In the genomic region with DNA sequence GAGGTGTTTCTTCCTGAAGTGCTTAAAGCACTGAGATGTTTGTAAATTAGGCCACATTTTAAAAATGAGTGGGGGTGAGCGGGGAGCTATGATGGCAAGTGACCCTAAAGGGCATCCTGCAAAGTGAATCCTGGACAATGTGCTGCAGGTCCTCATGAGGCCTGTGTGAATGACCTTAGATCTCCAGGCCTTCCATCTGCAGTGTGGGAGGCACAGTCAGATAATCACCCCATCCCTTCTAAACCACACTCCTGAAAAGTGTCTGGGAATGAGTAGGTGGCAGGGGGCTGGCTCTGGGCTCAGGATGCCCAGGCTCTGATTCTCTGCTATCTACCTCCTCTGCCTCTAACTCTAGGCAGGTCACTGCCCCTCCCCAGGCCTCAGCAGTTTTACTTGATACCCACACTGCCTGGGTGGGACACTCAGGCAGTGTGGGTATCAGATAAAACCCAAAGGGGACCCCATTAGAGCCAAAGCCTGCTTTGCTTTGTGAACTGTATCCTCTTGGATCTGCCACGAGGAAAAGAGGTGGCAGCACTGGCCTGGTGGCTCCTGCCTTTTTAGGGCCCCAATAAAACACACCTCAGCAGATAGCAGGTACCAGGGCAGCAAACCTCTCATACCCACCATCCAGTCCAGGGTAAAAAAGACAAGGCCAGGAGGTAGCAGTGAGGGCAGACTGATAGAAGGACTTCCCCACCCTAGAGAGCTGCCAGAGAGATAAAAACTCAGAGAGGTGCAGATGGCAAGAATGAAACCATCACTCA, we compare ENCODE assay signal across 17 cellular contexts. TPM values are rescaled to one million over a fixed set of nuclear protein-coding genes. Genes with fewer than 3 reads are reported as not detected.
DNase-seq lines count a peak whose midpoint lies in the region; ATAC-seq lines count a peak whose summit lies in the region.
"Had no signal": no experiment of that assay in that cellular context is flagged by ENCODE, and none has a peak within 500 bp of the region (broad histone marks: within the 10 kb centered on the region; RNA-seq: fewer than 3 reads in every experiment).

No MANE protein-coding gene starts in this region.

- H3K36me3 Mint-ChIP-seq in activated T-cell treated with anti-CD3 and anti-CD28 coated beads, Interleukin-2, amount 50 U/mL, for 72 hours (ENCODE audit: insufficient read depth in 2 of 2) = no peaks in the 10 kb centered on the region
- no peaks in the 10 kb centered on the region for H3K36me3 Mint-ChIP-seq in activated T-helper 17 cell treated with anti-CD3 and anti-CD28 coated beads, Interleukin-2, amount 50 U/mL, for 72 hours (ENCODE audit: low read depth)
- H3K36me3 Mint-ChIP-seq in stimulated activated memory B cell treated with anti-CD40 and anti-IgM and Interleukin-4, amounts not matched to agents 10 μg/mL and 1 μg/mL and 100 μg/mL, for 72 hours = no peaks in the 10 kb centered on the region
- H3K36me3 Mint-ChIP-seq: activated naive CD4-positive, alpha-beta T cell treated with anti-CD3 and anti-CD28 coated beads, Interleukin-2, amount 50 U/mL, for 24 hours; stimulated activated naive B cell treated with anti-CD40 and anti-IgM and Interleukin-4, amounts not matched to agents 10 μg/mL and 1 μg/mL and 100 μg/mL, for 72 hours had no signal

- peak overlapping the region; percentile 0 to 56 for H3K9ac ChIP-seq in mucosa of rectum (ENCODE audit: low read depth in 1 of 2, low read length in 2 of 2)

- H3K27ac ChIP-seq in mucosa of rectum (ENCODE audit: low read depth in 2 of 2, low read length in 2 of 2) = peak overlapping the region; percentile 91 to 93
- H3K27ac ChIP-seq: brain microvascular endothelial cell, C4-2B, left lung, tibial artery had no signal

- no peak for DNase-seq in activated T-cell treated with anti-CD3 and anti-CD28 coated beads, Interleukin-2, amount 50 U/mL, for 72 hours
- DNase-seq in activated T-cell treated with anti-CD3 and anti-CD28 coated beads for 4 hours (no peak), iPS-NIHi7 (ENCODE audit: extremely low spot score) (no peak), UCSD-AML1 (lab: John Stamatoyannopoulos, UW; ENCODE audit: unreplicated experiment) (no peak)
- DNase-seq: brain microvascular endothelial cell; HCEC 1CT; NCI-H446; stimulated activated CD4-positive, alpha-beta T cell treated with anti-CD3 and anti-CD28 coated beads, Interleukin-15, amount 100 ng/mL, for 24 hours; stimulated activated naive B cell treated with anti-CD40 and anti-IgM and Interleukin-4, amounts not matched to agents 10 μg/mL and 1 μg/mL and 100 μg/mL, for 72 hours; tibial artery had no signal

- H3K27me3 ChIP-seq in mucosa of rectum (ENCODE audit: control insufficient read depth in 2 of 2, insufficient read depth in 2 of 2, low read length in 2 of 2) = no peaks in the 10 kb centered on the region
- H3K27me3 ChIP-seq: brain microvascular endothelial cell, tibial artery had no signal

- H3K27ac Mint-ChIP-seq in activated T-cell treated with anti-CD3 and anti-CD28 coated beads, Interleukin-2, amount 50 U/mL, for 72 hours = peak overlapping the region; percentile 0
- H3K27ac Mint-ChIP-seq in activated T-helper 17 cell treated with anti-CD3 and anti-CD28 coated beads, Interleukin-2, amount 50 U/mL, for 72 hours = no peak overlapping the region
- peak overlapping the region; percentile 66 for H3K27ac Mint-ChIP-seq in stimulated activated memory B cell treated with anti-CD40 and anti-IgM and Interleukin-4, amounts not matched to agents 10 μg/mL and 1 μg/mL and 100 μg/mL, for 72 hours
- H3K27ac Mint-ChIP-seq: activated naive CD4-positive, alpha-beta T cell treated with anti-CD3 and anti-CD28 coated beads, Interleukin-2, amount 50 U/mL, for 24 hours; stimulated activated naive B cell treated with anti-CD40 and anti-IgM and Interleukin-4, amounts not matched to agents 10 μg/mL and 1 μg/mL and 100 μg/mL, for 72 hours had no signal

- no peaks in the 10 kb centered on the region for H3K36me3 ChIP-seq in mucosa of rectum (ENCODE audit: control insufficient read depth in 2 of 2, insufficient read depth in 2 of 2, low read length in 2 of 2)
- H3K36me3 ChIP-seq: brain microvascular endothelial cell, left lung, tibial artery had no signal

- no peak overlapping the region for H3K4me3 Mint-ChIP-seq in activated T-cell treated with anti-CD3 and anti-CD28 coated beads, Interleukin-2, amount 50 U/mL, for 72 hours
- H3K4me3 Mint-ChIP-seq in activated T-helper 17 cell treated with anti-CD3 and anti-CD28 coated beads, Interleukin-2, amount 50 U/mL, for 72 hours = peak overlapping the region; percentile 70
- no peak overlapping the region for H3K4me3 Mint-ChIP-seq in stimulated activated memory B cell treated with anti-CD40 and anti-IgM and Interleukin-4, amounts not matched to agents 10 μg/mL and 1 μg/mL and 100 μg/mL, for 72 hours

- H3K4me1 ChIP-seq in mucosa of rectum (ENCODE audit: control insufficient read depth in 2 of 2, insufficient read depth in 2 of 2, low read length in 2 of 2) = peaks cover 74 to 87% of the 10 kb centered on the region in 2 donors

- no peaks in the 10 kb centered on the region for H3K9me3 ChIP-seq in mucosa of rectum (ENCODE audit: control insufficient read depth in 2 of 2, low read length in 2 of 2)
- H3K9me3 ChIP-seq: left lung, tibial artery had no signal

- no peaks in the 10 kb centered on the region for H3K9me3 Mint-ChIP-seq in activated T-cell treated with anti-CD3 and anti-CD28 coated beads, Interleukin-2, amount 50 U/mL, for 72 hours
- H3K9me3 Mint-ChIP-seq in activated T-helper 17 cell treated with anti-CD3 and anti-CD28 coated beads, Interleukin-2, amount 50 U/mL, for 72 hours = no peaks in the 10 kb centered on the region
- H3K9me3 Mint-ChIP-seq in stimulated activated memory B cell treated with anti-CD40 and anti-IgM and Interleukin-4, amounts not matched to agents 10 μg/mL and 1 μg/mL and 100 μg/mL, for 72 hours = no peaks in the 10 kb centered on the region
- H3K9me3 Mint-ChIP-seq: activated naive CD4-positive, alpha-beta T cell treated with anti-CD3 and anti-CD28 coated beads, Interleukin-2, amount 50 U/mL, for 24 hours; stimulated activated naive B cell treated with anti-CD40 and anti-IgM and Interleukin-4, amounts not matched to agents 10 μg/mL and 1 μg/mL and 100 μg/mL, for 72 hours had no signal

- peak overlapping the region in 1 of 2 donors; percentile 67 for H3K4me3 ChIP-seq in mucosa of rectum (ENCODE audit: low read length in 2 of 2)
- H3K4me3 ChIP-seq: left lung, tibial artery had no signal

- H3K27me3 Mint-ChIP-seq in activated T-cell treated with anti-CD3 and anti-CD28 coated beads, Interleukin-2, amount 50 U/mL, for 72 hours (ENCODE audit: low read depth) = no peaks in the 10 kb centered on the region
- no peaks in the 10 kb centered on the region for H3K27me3 Mint-ChIP-seq in activated T-helper 17 cell treated with anti-CD3 and anti-CD28 coated beads, Interleukin-2, amount 50 U/mL, for 72 hours
- no peaks in the 10 kb centered on the region for H3K27me3 Mint-ChIP-seq in stimulated activated memory B cell treated with anti-CD40 and anti-IgM and Interleukin-4, amounts not matched to agents 10 μg/mL and 1 μg/mL and 100 μg/mL, for 72 hours
- H3K27me3 Mint-ChIP-seq: activated naive CD4-positive, alpha-beta T cell treated with anti-CD3 and anti-CD28 coated beads, Interleukin-2, amount 50 U/mL, for 24 hours had no signal

- H3K4me1 Mint-ChIP-seq in activated T-cell treated with anti-CD3 and anti-CD28 coated beads, Interleukin-2, amount 50 U/mL, for 72 hours (ENCODE audit: low read depth) = peaks cover 38% of the 10 kb centered on the region
- H3K4me1 Mint-ChIP-seq in activated T-helper 17 cell treated with anti-CD3 and anti-CD28 coated beads, Interleukin-2, amount 50 U/mL, for 72 hours = peaks cover 17% of the 10 kb centered on the region
- peaks cover 57% of the 10 kb centered on the region for H3K4me1 Mint-ChIP-seq in stimulated activated memory B cell treated with anti-CD40 and anti-IgM and Interleukin-4, amounts not matched to agents 10 μg/mL and 1 μg/mL and 100 μg/mL, for 72 hours

- ATAC-seq in activated T-cell treated with anti-CD3 and anti-CD28 coated beads, Interleukin-2, amount 50 U/mL, for 72 hours (replicated peaks in 1 of 2) = peak in 1 of 2 donors; percentile 6
- ATAC-seq in activated T-helper 17 cell treated with anti-CD3 and anti-CD28 coated beads, Interleukin-2, amount 50 U/mL, for 72 hours (replicated peaks) = no peak
- no peak for ATAC-seq in stimulated activated memory B cell treated with anti-CD40 and anti-IgM and Interleukin-4, amounts not matched to agents 10 μg/mL and 1 μg/mL and 100 μg/mL, for 72 hours
- ATAC-seq in GM18517 (IDR thresholded peaks at IDR 0.05; ENCODE audit: unreplicated experiment) = no peak
- ATAC-seq: stimulated activated naive B cell treated with anti-CD40 and anti-IgM and Interleukin-4, amounts not matched to agents 10 μg/mL and 1 μg/mL and 100 μg/mL, for 72 hours had no signal

RNA-seq across cellular contexts. Expression of gene STARD10, which starts 10.5 kb away (rescaled TPM):
- total RNA-seq in activated T-cell treated with anti-CD3 and anti-CD28 coated beads, Interleukin-2, amount 50 U/mL, for 72 hours = 10 to 100 TPM; 31.9 to 41.3 TPM
- 10 to 100 TPM in 1 of 2 donors, 1 to 10 TPM in 1; 7.7 to 16.4 TPM for total RNA-seq in activated T-helper 17 cell treated with anti-CD3 and anti-CD28 coated beads, Interleukin-2, amount 50 U/mL, for 72 hours

RNA-seq across cellular contexts. Expression of gene ATG16L2, which starts 30.9 kb away (rescaled TPM):
- 10 to 100 TPM; 55.8 to 56.0 TPM for total RNA-seq in activated T-cell treated with anti-CD3 and anti-CD28 coated beads, Interleukin-2, amount 50 U/mL, for 72 hours
- total RNA-seq in activated T-helper 17 cell treated with anti-CD3 and anti-CD28 coated beads, Interleukin-2, amount 50 U/mL, for 72 hours = 100 to 1,000 TPM in 1 of 2 donors, 10 to 100 TPM in 1; 85.3 to 127 TPM

RNA-seq across cellular contexts. Expression of gene ARAP1, which starts 31.1 kb away (rescaled TPM):
- total RNA-seq in activated T-cell treated with anti-CD3 and anti-CD28 coated beads, Interleukin-2, amount 50 U/mL, for 72 hours = 10 to 100 TPM; 81.7 to 93.4 TPM
- total RNA-seq in activated T-helper 17 cell treated with anti-CD3 and anti-CD28 coated beads, Interleukin-2, amount 50 U/mL, for 72 hours = 100 to 1,000 TPM in 1 of 2 donors, 10 to 100 TPM in 1; 98.0 to 216 TPM
